ENCODE assay signal across 10 cellular contexts in the genomic region with DNA sequence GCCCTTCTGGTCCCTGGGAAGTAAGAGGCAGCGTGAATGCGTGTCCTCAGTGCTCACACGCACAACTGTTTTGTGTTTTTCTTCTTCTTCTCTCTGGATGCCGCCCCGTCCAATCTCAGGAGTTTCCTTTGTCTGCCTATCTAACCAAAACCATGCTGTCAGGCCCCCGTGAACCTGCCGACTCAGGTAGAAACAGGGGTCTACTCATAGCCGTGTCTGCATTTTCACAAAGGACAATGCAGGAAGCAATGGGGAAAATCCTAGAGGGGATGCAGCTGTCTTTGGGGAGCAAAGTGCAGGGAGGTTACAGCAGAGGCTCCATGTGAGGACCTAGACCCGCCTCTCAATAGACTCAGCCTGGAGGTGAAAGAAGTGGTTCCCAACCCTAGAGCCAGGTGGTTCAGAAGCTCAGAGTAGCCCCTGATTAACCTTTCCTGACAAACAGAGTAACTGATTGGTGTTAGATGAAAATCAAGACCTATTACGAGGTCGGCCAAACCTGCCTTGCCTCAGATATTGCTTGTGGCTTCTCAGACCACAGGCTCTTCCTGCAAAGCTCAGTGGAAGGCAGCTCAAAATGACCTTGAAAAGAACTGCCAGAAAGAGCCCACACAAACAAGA. TPM values are rescaled to one million over a fixed set of nuclear protein-coding genes. Genes with fewer than 3 reads are reported as not detected.
A peak's percentile ranks its signal among the peaks of the same experiment; 100 is the strongest.
DNase-seq lines count a peak whose midpoint lies in the region; ATAC-seq and TF ChIP-seq lines count a peak whose summit lies in the region.
"Had no signal": no experiment of that assay in that cellular context is flagged by ENCODE, and none has a peak within 500 bp of the region (broad histone marks: within the 10 kb centered on the region; RNA-seq: fewer than 3 reads in every experiment).

No MANE protein-coding gene starts in this region.

- H3K4me1 ChIP-seq in CD8-positive, alpha-beta T cell (ENCODE audit: insufficient read depth, low read length): peaks cover 31% of the 10 kb centered on the region
- H3K4me1 ChIP-seq in A673 (ENCODE audit: insufficient read depth, low read length, poor library complexity, severe bottlenecking): no peaks in the 10 kb centered on the region

- peaks cover 45% of the 10 kb centered on the region for H3K36me3 Mint-ChIP-seq in CD8-positive, alpha-beta T cell

- no peaks in the 10 kb centered on the region for H3K27me3 Mint-ChIP-seq in CD8-positive, alpha-beta T cell (ENCODE audit: low read depth)

- peaks cover 72% of the 10 kb centered on the region for H3K4me1 Mint-ChIP-seq in CD8-positive, alpha-beta T cell (ENCODE audit: low read depth)

- no peak for TF ChIP-seq CTCF in CD8-positive, alpha-beta T cell (IDR thresholded peaks at IDR 0.05)
- no peak for TF ChIP-seq CTCF in A673 (conservative IDR thresholded peaks at IDR 0.05; ENCODE audit: low read depth, low read length)

- H3K27ac ChIP-seq in CD8-positive, alpha-beta T cell (ENCODE audit: low read depth, low read length): peak overlapping the region; percentile 25
- no peak overlapping the region for H3K27ac ChIP-seq in A673 (ENCODE audit: low read depth, low read length, poor library complexity, severe bottlenecking)

- no TSS peak for BruUV-seq in A673 (replicated peaks; lab: Mats Ljungman, UMichigan)

- H3K9me3 ChIP-seq in CD8-positive, alpha-beta T cell (ENCODE audit: low read length): no peaks in the 10 kb centered on the region
- no peaks in the 10 kb centered on the region for H3K9me3 ChIP-seq in A673 (ENCODE audit: low read depth, low read length, poor library complexity, severe bottlenecking)

- peak overlapping the region; percentile 82 for H3K4me3 Mint-ChIP-seq in CD8-positive, alpha-beta T cell

- no peaks in the 10 kb centered on the region for H3K27me3 ChIP-seq in CD8-positive, alpha-beta T cell (ENCODE audit: insufficient read depth, low read length)
- no peaks in the 10 kb centered on the region for H3K27me3 ChIP-seq in A673 (replicated peaks; ENCODE audit: insufficient read depth, low read depth, low read length, poor library complexity)

- H3K27ac Mint-ChIP-seq in CD8-positive, alpha-beta T cell: peak overlapping the region; percentile 94

- peaks cover 12% of the 10 kb centered on the region for H3K36me3 ChIP-seq in CD8-positive, alpha-beta T cell (ENCODE audit: insufficient read depth, low read length)
- no peaks in the 10 kb centered on the region for H3K36me3 ChIP-seq in A673 (ENCODE audit: insufficient read depth, low read length, poor library complexity, severe bottlenecking)

- intact Hi-C loops in CD8-positive, alpha-beta T cell (cut with DNase I, micrococcal nuclease): loop anchor here in 1 of 2 experiments (1.0 to 10.0 kb wide), 6 partner anchors 16 to 1184 kb away; a partner anchor contains a TSS
- intact Hi-C loops in A673 (cut with micrococcal nuclease; ENCODE audit: unreplicated experiment): no loop called here

- POLR2A ChIA-PET in CD8-positive, alpha-beta T cell (lab: Charles Lee): interaction anchor here (0.6 to 3.5 kb wide), 6 partner anchors 10 to 106 kb away, joined by 3 to 18 read pairs (median 6); no protein-coding TSS in a partner anchor
- POLR2A ChIA-PET in A673 (lab: Charles Lee; ENCODE audit: low non-redundant PET): no interaction called here

- CTCF ChIA-PET in CD8-positive, alpha-beta T cell (lab: Charles Lee): interaction anchor here (0.8 to 2.5 kb wide), 6 partner anchors 10 to 70 kb away, joined by 3 to 8 read pairs (median 4); no protein-coding TSS in a partner anchor
- CTCF ChIA-PET in A673 (lab: Charles Lee): no interaction called here

- no peaks in the 10 kb centered on the region for H3K9me3 Mint-ChIP-seq in CD8-positive, alpha-beta T cell

- peak; percentile 28 for ATAC-seq in CD8-positive, alpha-beta T cell
- ATAC-seq in GM19463 (IDR thresholded peaks at IDR 0.05; ENCODE audit: unreplicated experiment) (peak; percentile 54), HG03354 (IDR thresholded peaks at IDR 0.05; ENCODE audit: poor library complexity, severe bottlenecking, unreplicated experiment) (peak; percentile 53)

- peak in 4 of 7 experiments; percentile 16 to 58 (median 18) for DNase-seq in CD8-positive, alpha-beta T cell
- peak in 3 of 4 experiments; percentile 1 to 8 (median 7) for DNase-seq in activated naive CD4-positive, alpha-beta T cell (lab: John Stamatoyannopoulos, UW)
- DNase-seq in A673 (ENCODE audit: low spot score): no peak
- DNase-seq in DMS153 treated with DMSO at 0.1 percent for 48 hours (lab: John Stamatoyannopoulos, UW; ENCODE audit: unreplicated experiment): no peak
- no peak for DNase-seq in NCI-H1694 (lab: John Stamatoyannopoulos, UW)
- DNase-seq in medulla oblongata (ENCODE audit: extremely low spot score): no peak
- DNase-seq: DMS53, NCI-H2081 had no signal

- peak overlapping the region; percentile 25 for H3K4me3 ChIP-seq in CD8-positive, alpha-beta T cell (ENCODE audit: low read depth, low read length)
- no peak overlapping the region for H3K4me3 ChIP-seq in A673 (ENCODE audit: low read depth, low read length, poor library complexity, severe bottlenecking)

RNA-seq across cellular contexts. Expression of a gene that starts 49.3 kb away (rescaled TPM):
- 10 to 100 TPM; 20.1 TPM for total RNA-seq in CD8-positive, alpha-beta T cell
- total RNA-seq in A673 (2021): 0.71 and 1.1 TPM in 2 replicates

Comparison
In these comparisons a context has a peak if more than half of its experiments do, and no peak if none do; other contexts are left out.
1. DNase-seq: peak in CD8-positive, alpha-beta T cell (4 of 7) and activated naive CD4-positive, alpha-beta T cell (3 of 4); none in A673 (single experiment), DMS153 treated with DMSO at 0.1 percent for 48 hours (single experiment), NCI-H1694 (single experiment) and medulla oblongata (single experiment).
2. Peak in every context shown above with its lines, with median percentiles within 50 percentile points of each other: ATAC-seq.